In genomic region chr18:45856526-45856925, GRCh38 we compare ENCODE assay signal across 23 cellular contexts. TPM values are rescaled to one million over a fixed set of nuclear protein-coding genes. Genes with fewer than 3 reads are reported as not detected.
DNase-seq lines count a peak whose midpoint lies in the region; ATAC-seq, FAIRE-seq and TF ChIP-seq lines count a peak whose summit lies in the region.
"Had no signal": no experiment of that assay in that cellular context is flagged by ENCODE, and none has a peak within 500 bp of the region (broad histone marks: within the 10 kb centered on the region; RNA-seq: fewer than 3 reads in every experiment).

No MANE protein-coding gene starts in this region.

- TF ChIP-seq CTCF in bronchial epithelial cell (IDR thresholded peaks at IDR 0.05; ENCODE audit: insufficient read depth, low read length, severe bottlenecking) (no peak), GM13976 (IDR thresholded peaks at IDR 0.05; ENCODE audit: borderline replicate concordance, control extremely low read depth, extremely low read depth, insufficient read depth, missing control alignments) (no peak)

- H3K4me3 ChIP-seq in bronchial epithelial cell (ENCODE audit: low read depth, low read length), result no peak overlapping the region
- H3K4me3 ChIP-seq: lower lobe of right lung, tibial artery had no signal

- DNase-seq in HCEC 1CT (peak; percentile 36), bronchial epithelial cell (ENCODE audit: low read depth) (peak; percentile 15), left lobe of liver (ENCODE audit: low spot score) (no peak), NCI-H2196 treated with DMSO at 0.1 percent for 48 hours (lab: John Stamatoyannopoulos, UW; ENCODE audit: unreplicated experiment) (no peak), DMS114 treated with DMSO at 0.1 percent for 48 hours (lab: John Stamatoyannopoulos, UW; ENCODE audit: unreplicated experiment) (no peak), GM13976 (ENCODE audit: low spot score) (no peak)
- no peak for DNase-seq in activated CD4-positive, alpha-beta T cell treated with anti-CD3 and anti-CD28 coated beads for 4 hours
- DNase-seq: activated CD4-positive, alpha-beta T cell treated with anti-CD3 and anti-CD28 coated beads for 1 hour; activated naive CD8-positive, alpha-beta T cell treated with anti-CD3 and anti-CD28 coated beads for 36 hours; GF-D8; Karpas-422; lower lobe of right lung; NCI-H1092 treated with DMSO at 0.1 percent for 48 hours; NCI-H2029 treated with DMSO at 0.1 percent for 48 hours; SK-N-SH; tibial artery had no signal

- no peak for FAIRE-seq in bronchial epithelial cell (lab: Jason Lieb, UNC)
- FAIRE-seq: RCC 7860 had no signal

- H3K36me3 ChIP-seq in bronchial epithelial cell (ENCODE audit: control insufficient read depth, insufficient read depth, low read length), result peaks cover 11% of the 10 kb centered on the region

- no peaks in the 10 kb centered on the region for H3K27me3 ChIP-seq in bronchial epithelial cell (ENCODE audit: control insufficient read depth, insufficient read depth, low read length)
- H3K27me3 ChIP-seq: neutrophil, tibial artery had no signal

- ATAC-seq in left lobe of liver, result peak; percentile 43
- ATAC-seq: esophagus mucosa; lower lobe of right lung; stimulated activated effector memory CD8-positive, alpha-beta T cell treated with anti-CD3 and anti-CD28 coated beads, Interleukin-12 subunit alpha, Interleukin-12 subunit beta, amount 100 ng/mL, for 72 hours had no signal

- in situ Hi-C loops in GM13976 (cut with MboI; ENCODE audit: low sequenced_read_pairs, unreplicated experiment), result no loop called here

RNA-seq across cellular contexts. Expression of gene SIGLEC15, which starts 31.1 kb away (rescaled TPM):
- total RNA-seq in bronchial epithelial cell (0.26 TPM in 1 of 2 replicates, not detected in the other), left lobe of liver (0.20 TPM)
- total RNA-seq: activated naive CD8-positive, alpha-beta T cell treated with anti-CD3 and anti-CD28 coated beads for 36 hours; activated T-helper 1 cell treated with anti-CD3 and anti-CD28 coated beads, Interleukin-12 subunit alpha, Interleukin-12 subunit beta, Interleukin-2, Interleukin-4 antibody, amounts not matched to agents 30 ng/mL and 10 ng/mL and 1 ng/mL, durations not matched to agents 14 hours and 24 hours and 36 hours; cardiac septum; esophagus mucosa; NCI-H460 had no signal

Comparison
In these comparisons a context has a peak if more than half of its experiments do, and no peak if none do; other contexts are left out.
1. DNase-seq: peak in HCEC 1CT (single experiment) and bronchial epithelial cell (single experiment); none in left lobe of liver (single experiment), NCI-H2196 treated with DMSO at 0.1 percent for 48 hours (single experiment), DMS114 treated with DMSO at 0.1 percent for 48 hours (single experiment), activated CD4-positive, alpha-beta T cell treated with anti-CD3 and anti-CD28 coated beads for 4 hours (0 of 2) and GM13976 (single experiment).